In genomic region chr1:38579056-38579455, GRCh38 we compare ENCODE assay signal across 26 cellular contexts.
DNase-seq lines count a peak whose midpoint lies in the region; FAIRE-seq and TF ChIP-seq lines count a peak whose summit lies in the region.
"Had no signal": no experiment of that assay in that cellular context is flagged by ENCODE, and none has a peak within 500 bp of the region (broad histone marks: within the 10 kb centered on the region; RNA-seq: fewer than 3 reads in every experiment).

No MANE protein-coding gene starts in this region.

- H3T11ph ChIP-seq in H9 (ENCODE audit: low read length) = no peak overlapping the region

- H3K4me1 ChIP-seq in H9 (ENCODE audit: insufficient read depth, low read length) (no peaks in the 10 kb centered on the region), astrocyte (ENCODE audit: insufficient read depth, low read length) (no peaks in the 10 kb centered on the region), neuron (ENCODE audit: insufficient read depth, low read length) (peaks cover 7% of the 10 kb centered on the region), breast epithelium (peaks cover 0 to 5% of the 10 kb centered on the region in 2 donors)
- H3K4me1 ChIP-seq: BLaER1, prostate gland had no signal

- H2BK12ac ChIP-seq in H9 (ENCODE audit: insufficient read length, low read depth, low read length) = no peak overlapping the region

- no peak overlapping the region for H3K56ac ChIP-seq in H9 (ENCODE audit: insufficient read length, low read depth, low read length)

- H2BK15ac ChIP-seq in H9 (ENCODE audit: low read depth, low read length) = no peak overlapping the region

- H3K23me2 ChIP-seq in H9 (ENCODE audit: insufficient read length, low read depth, low read length, poor library complexity, severe bottlenecking) = peaks cover 4% of the 10 kb centered on the region

- H3K27me3 ChIP-seq in H9 (ENCODE audit: insufficient read depth, low read length) = peaks cover 8% of the 10 kb centered on the region; the same call in 1 of the 2 replicates
- peaks cover 26% of the 10 kb centered on the region for H3K27me3 ChIP-seq in astrocyte (ENCODE audit: insufficient read depth, low read length)
- peaks cover 32% of the 10 kb centered on the region for H3K27me3 ChIP-seq in neuron (ENCODE audit: insufficient read depth, low read length)
- H3K27me3 ChIP-seq in breast epithelium = peaks cover 3 to 31% of the 10 kb centered on the region in 2 donors
- H3K27me3 ChIP-seq: MG63 had no signal

- no peak overlapping the region for H4K8ac ChIP-seq in H9 (replicated peaks; ENCODE audit: insufficient read length, low read depth, low read length)

- H3K27ac Mint-ChIP-seq in H9 (no peak overlapping the region), astrocyte (ENCODE audit: unreplicated experiment) (no peak overlapping the region)
- H3K27ac Mint-ChIP-seq: activated naive CD4-positive, alpha-beta T cell treated with anti-CD3 and anti-CD28 coated beads for 36 hours; activated T-cell treated with anti-CD3 and anti-CD28 coated beads, Interleukin-2, amount 50 U/mL, for 72 hours; T-helper 1 cell treated with Interleukin-12 subunit alpha and Interleukin-12 subunit beta and Interleukin-4 antibody, amounts not matched to agents 30 μg/mL and 1 μg/mL, for 36 hours had no signal

- H3K79me2 ChIP-seq in H9 (ENCODE audit: insufficient read depth, low read length) = no peaks in the 10 kb centered on the region
- no peaks in the 10 kb centered on the region for H3K79me2 ChIP-seq in astrocyte (ENCODE audit: insufficient read depth, low read length)

- H3K36me3 Mint-ChIP-seq in H9 (ENCODE audit: insufficient read depth in 1 of 3, low read depth in 3 of 3) = no peaks in the 10 kb centered on the region; a peak in 2 of 7 replicates
- H3K36me3 Mint-ChIP-seq in astrocyte (ENCODE audit: low read depth, unreplicated experiment) = no peaks in the 10 kb centered on the region

- no peak overlapping the region for H4K5ac ChIP-seq in H9 (ENCODE audit: insufficient read length, low read depth, low read length)

- WGBS in H9 (ENCODE audit: extremely low coverage, insufficient read length, low lambda C conversion rate) = no CpG with 5 or more reads among the region's 5 CpGs

- no peak overlapping the region for H3K23ac ChIP-seq in H9 (ENCODE audit: insufficient read length, low read depth, low read length)

- DNase-seq in H9 (no peak), astrocyte (ENCODE audit: low read depth) (no peak), islet precursor cell (peak; percentile 14), breast epithelium (ENCODE audit: low spot score in 2 of 2) (no peak), D721Med (ENCODE audit: insufficient read length, low spot score) (no peak)
- no peak for DNase-seq in NK-92 treated with Interleukin-12 subunit alpha and Interleukin-12 subunit beta, amount 100 ng/mL, for 24 hours (lab: John Stamatoyannopoulos, UW)
- DNase-seq: activated CD4-positive, alpha-beta T cell treated with anti-CD3 and anti-CD28 coated beads, Interleukin-2, amount 50 U/mL, for 4 hours; activated T-cell treated with anti-CD3 and anti-CD28 coated beads, Interleukin-2, amount 50 U/mL, for 72 hours; amniotic stem cell; left cardiac atrium; MG63; NCI-H2029; NCI-H524 treated with DMSO at 0.1 percent for 48 hours; PC-3; SK-N-SH; stimulated activated CD4-positive, alpha-beta T cell treated with anti-CD3 and anti-CD28 coated beads, Interleukin-4, amount 100 ng/mL, for 1 hour; tibial artery had no signal

- H3K27ac ChIP-seq in H9 (ENCODE audit: insufficient read length, low read depth, low read length) = no peak overlapping the region
- H3K27ac ChIP-seq in astrocyte (ENCODE audit: low read depth, low read length) = no peak overlapping the region
- H3K27ac ChIP-seq in breast epithelium = no peak overlapping the region
- H3K27ac ChIP-seq: BLaER1, prostate gland, tibial artery had no signal

- H3K79me1 ChIP-seq in H9 (ENCODE audit: insufficient read depth, low read depth, low read length, poor library complexity, severe bottlenecking) = no peaks in the 10 kb centered on the region

- TF ChIP-seq CTCF in H9 (conservative IDR thresholded peaks at IDR 0.05) (no peak), astrocyte (IDR thresholded peaks at IDR 0.05; ENCODE audit: insufficient read depth, low read depth, low read length) (no peak), breast epithelium (IDR thresholded peaks at IDR 0.05) (no peak), D721Med (IDR thresholded peaks at IDR 0.05; ENCODE audit: insufficient read depth, missing control alignments) (no peak)

- H2BK5ac ChIP-seq in H9 (ENCODE audit: insufficient read length, low read length) = no peak overlapping the region

- H3K9me3 Mint-ChIP-seq in H9 (peaks cover 11 to 14% of the 10 kb centered on the region in 2 experiments), astrocyte (ENCODE audit: unreplicated experiment) (peaks cover 13% of the 10 kb centered on the region)
- H3K9me3 Mint-ChIP-seq: activated naive CD4-positive, alpha-beta T cell treated with anti-CD3 and anti-CD28 coated beads for 36 hours; activated T-cell treated with anti-CD3 and anti-CD28 coated beads, Interleukin-2, amount 50 U/mL, for 72 hours had no signal

- H3K4me3 ChIP-seq in astrocyte (ENCODE audit: insufficient read depth, low read depth, low read length) (no peak overlapping the region), neuron (ENCODE audit: low read length) (peak overlapping the region; percentile 46), breast epithelium (no peak overlapping the region)
- H3K4me3 ChIP-seq: BLaER1, MG63, prostate gland, tibial artery had no signal

- peak overlapping the region; percentile 69 for H3K4me2 ChIP-seq in H9 (ENCODE audit: insufficient read depth, insufficient read length, low read length)
- peak overlapping the region; percentile 77 for H3K4me2 ChIP-seq in astrocyte (ENCODE audit: low read length)
- H3K4me2 ChIP-seq: BLaER1, SK-N-SH had no signal

- no peak overlapping the region for H3K18ac ChIP-seq in H9 (ENCODE audit: insufficient read length, low read depth, low read length)

- H3K9ac ChIP-seq in H9 (ENCODE audit: extremely low read depth, insufficient read length, low read length) = no peak overlapping the region
- H3K9ac ChIP-seq in astrocyte (ENCODE audit: low read length) = no peak overlapping the region
- H3K9ac ChIP-seq: BLaER1, SK-N-SH had no signal

- H2AFZ ChIP-seq in H9 (ENCODE audit: low read length) = no peak overlapping the region
- no peak overlapping the region for H2AFZ ChIP-seq in astrocyte (ENCODE audit: low read depth, low read length)
- H2AFZ ChIP-seq in neuron (ENCODE audit: low read depth, low read length) = no peak overlapping the region

- FAIRE-seq in astrocyte (lab: Jason Lieb, UNC) (no peak), D721Med (lab: Jason Lieb, UNC) (no peak)
- FAIRE-seq: endothelial cell of umbilical vein, frontal cortex, GM12892, TTC549 had no signal

- H3K4me3 Mint-ChIP-seq in H9 = peak overlapping the region; percentile 74 to 83
- H3K4me3 Mint-ChIP-seq in astrocyte (ENCODE audit: unreplicated experiment) = peak overlapping the region; percentile 66

- no peak for TF ChIP-seq POLR2A in breast epithelium (IDR thresholded peaks at IDR 0.05)

- no peak overlapping the region for H2AK5ac ChIP-seq in H9 (ENCODE audit: insufficient read length, low read length)

- intact Hi-C loops in breast epithelium (cut with DNase I; ENCODE audit: low total_unique reads) = no loop called here

- H3K27me3 Mint-ChIP-seq in H9 (ENCODE audit: low read depth) (peaks cover 56% of the 10 kb centered on the region), astrocyte (ENCODE audit: low read depth, unreplicated experiment) (peaks cover 74% of the 10 kb centered on the region)

- no peak overlapping the region for H3K14ac ChIP-seq in H9 (ENCODE audit: insufficient read depth, low read length)

- H4K20me1 ChIP-seq in H9 (ENCODE audit: control insufficient read depth, insufficient read depth, insufficient read length) (no peaks in the 10 kb centered on the region), astrocyte (ENCODE audit: insufficient read depth, low read length) (no peaks in the 10 kb centered on the region)
- H4K20me1 ChIP-seq: BLaER1 had no signal

- H3K9me3 ChIP-seq in H9 (ENCODE audit: control insufficient read depth, low read depth, low read length) (no peaks in the 10 kb centered on the region), astrocyte (ENCODE audit: insufficient read depth, low read depth, low read length) (no peaks in the 10 kb centered on the region), neuron (ENCODE audit: low read length) (no peaks in the 10 kb centered on the region), breast epithelium (no peaks in the 10 kb centered on the region)
- H3K9me3 ChIP-seq: BLaER1, MG63, prostate gland, SK-N-SH, tibial artery had no signal

- no peak overlapping the region for H2BK20ac ChIP-seq in H9 (ENCODE audit: low read depth, low read length, poor library complexity, severe bottlenecking)

- H3K4ac ChIP-seq in H9 (ENCODE audit: low read depth, low read length) = no peak overlapping the region

- H3K36me3 ChIP-seq in astrocyte (ENCODE audit: insufficient read depth, low read length) (no peaks in the 10 kb centered on the region), neuron (ENCODE audit: insufficient read depth, low read length) (no peaks in the 10 kb centered on the region), breast epithelium (no peaks in the 10 kb centered on the region)
- H3K36me3 ChIP-seq: BLaER1, MG63, prostate gland, tibial artery had no signal

- H3K4me1 Mint-ChIP-seq in H9 = peaks cover 20 to 22% of the 10 kb centered on the region in 2 experiments
- H3K4me1 Mint-ChIP-seq in astrocyte (ENCODE audit: low read depth, unreplicated experiment) = peaks cover 5% of the 10 kb centered on the region

- no peak overlapping the region for H4K91ac ChIP-seq in H9 (ENCODE audit: insufficient read length, low read depth, low read length)

- no peak overlapping the region for H2BK120ac ChIP-seq in H9 (ENCODE audit: low read depth, low read length, poor library complexity, severe bottlenecking)
